In the genomic region with DNA sequence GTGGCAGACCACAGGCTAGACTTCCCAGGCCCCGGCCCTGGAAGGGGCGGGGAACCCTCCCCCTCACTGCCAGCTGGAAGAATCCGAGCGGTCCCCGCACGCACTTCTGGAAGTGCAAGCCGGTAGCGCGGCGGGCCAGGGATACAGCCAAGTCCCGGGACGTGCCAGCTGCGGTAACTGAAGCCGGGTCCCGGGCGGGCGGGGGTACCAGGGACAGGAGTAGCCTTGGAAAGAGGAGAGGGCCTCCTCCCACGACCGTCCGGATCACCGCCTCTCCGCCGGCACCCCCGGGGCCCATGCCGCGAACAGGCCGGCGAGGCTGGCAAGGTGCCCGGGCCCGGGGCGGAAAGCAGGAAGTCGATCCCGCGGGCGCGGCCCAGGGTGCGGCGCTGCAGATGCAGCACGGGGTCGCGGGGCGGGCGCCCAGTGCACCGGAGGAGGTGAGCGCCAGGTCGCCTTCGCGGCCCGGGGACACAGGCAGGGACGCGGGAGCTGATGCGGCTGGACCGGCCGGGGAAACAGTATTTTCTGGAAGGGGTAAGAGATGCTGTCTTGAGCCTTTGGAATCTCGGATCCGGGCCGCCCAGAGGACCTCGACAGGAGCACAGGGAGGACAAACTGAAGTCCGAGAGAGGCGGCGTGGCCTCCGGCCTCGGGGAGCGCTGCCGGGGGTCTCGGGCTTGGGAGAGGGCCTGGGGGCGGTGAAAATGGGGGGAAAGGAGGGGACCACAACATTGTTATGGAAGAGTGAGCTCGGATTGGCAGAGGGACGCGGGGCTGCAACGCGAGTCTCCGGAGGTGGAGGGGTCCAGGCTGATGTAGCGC, we compare ENCODE assay signal across 8 cellular contexts. TPM values are rescaled to one million over a fixed set of nuclear protein-coding genes. Genes with fewer than 3 reads are reported as not detected.
DNase-seq lines count a peak whose midpoint lies in the region; ATAC-seq and TF ChIP-seq lines count a peak whose summit lies in the region.

No MANE protein-coding gene starts in this region.

- no peaks in the 10 kb centered on the region for H3K36me3 Mint-ChIP-seq in neural crest cell (ENCODE audit: low read depth)

- H3K27ac ChIP-seq in foreskin keratinocyte (no peak overlapping the region), stomach smooth muscle (ENCODE audit: low read length) (peak overlapping the region; percentile 67)

- ATAC-seq in HG03571 (IDR thresholded peaks at IDR 0.05; ENCODE audit: unreplicated experiment) (peak; percentile 24), foreskin keratinocyte (peak; percentile 26)

- H3K4me3 Mint-ChIP-seq in neural crest cell, result peak overlapping the region; percentile 95

- H3K4me1 Mint-ChIP-seq in neural crest cell, result peaks cover 21% of the 10 kb centered on the region

- DNase-seq in NCI-H524 (lab: John Stamatoyannopoulos, UW), result peak; percentile 8 to 63
- DNase-seq in NCI-H524 treated with DMSO at 0.1 percent for 48 hours (lab: John Stamatoyannopoulos, UW), result no peak
- peak; percentile 60 for DNase-seq in RPMI7951 (ENCODE audit: low read depth)
- peak; percentile 35 for DNase-seq in activated gamma-delta T cell treated with anti-CD3 and anti-CD28 coated beads, Interleukin-2, amount 50 U/mL, for 16 hours (ENCODE audit: low read depth)
- peak; percentile 7 to 43 for DNase-seq in foreskin keratinocyte
- DNase-seq in neural crest cell (ENCODE audit: low read depth, low spot score), result peak; percentile 38

- H3K36me3 ChIP-seq in stomach smooth muscle (ENCODE audit: control insufficient read depth in 2 of 2, insufficient read depth in 2 of 2, low read length in 2 of 2), result peaks cover 0 to 2% of the 10 kb centered on the region in 2 donors

- peaks cover 29% of the 10 kb centered on the region for H3K27me3 Mint-ChIP-seq in neural crest cell (ENCODE audit: low read depth)

- H3K9ac ChIP-seq in stomach smooth muscle (ENCODE audit: low read length in 2 of 2), result peak overlapping the region; percentile 82 to 83

- H3K27me3 ChIP-seq in foreskin keratinocyte (no peaks in the 10 kb centered on the region), stomach smooth muscle (ENCODE audit: control insufficient read depth in 1 of 2, insufficient read depth in 2 of 2, low read length in 2 of 2) (no peaks in the 10 kb centered on the region)

- TF ChIP-seq CTCF in foreskin keratinocyte (conservative IDR thresholded peaks at IDR 0.05), result peak; percentile 9
- TF ChIP-seq CTCF in neural crest cell (conservative IDR thresholded peaks at IDR 0.05), result no peak

- no peaks in the 10 kb centered on the region for H3K4me1 ChIP-seq in foreskin keratinocyte
- H3K4me1 ChIP-seq in stomach smooth muscle (ENCODE audit: control insufficient read depth, insufficient read depth, low read length), result peaks cover 35% of the 10 kb centered on the region

- H3K9me3 Mint-ChIP-seq in neural crest cell, result no peaks in the 10 kb centered on the region

- no peak overlapping the region for H3K27ac Mint-ChIP-seq in neural crest cell (ENCODE audit: unreplicated experiment)

- H3K9me3 ChIP-seq in stomach smooth muscle (ENCODE audit: control insufficient read depth in 2 of 2, low read length in 2 of 2), result no peaks in the 10 kb centered on the region

- H3K4me3 ChIP-seq in stomach smooth muscle (ENCODE audit: low read length in 2 of 2), result peak overlapping the region; percentile 91 to 92

RNA-seq across cellular contexts. Expression of a gene that starts 0.8 kb away (rescaled TPM):
- total RNA-seq in RPMI7951 (2014; rRNA removed; shearing (Covaris generic)), result 4.8 and 5.2 TPM in 2 replicates
- total RNA-seq in foreskin keratinocyte (10.4 and 13.2 TPM in 2 replicates), neural crest cell (12.9 and 13.3 TPM in 2 replicates)
- polyA plus RNA-seq in foreskin keratinocyte, result 12.5 and 15.2 TPM in 2 replicates

RNA-seq across cellular contexts. Expression of a gene that starts 43.1 kb away (rescaled TPM):
- 5.0 and 6.4 TPM in 2 replicates for total RNA-seq in RPMI7951 (2014; rRNA removed; shearing (Covaris generic))
- total RNA-seq in foreskin keratinocyte (6.9 and 8.3 TPM in 2 replicates), neural crest cell (19.0 and 23.8 TPM in 2 replicates)
- polyA plus RNA-seq in foreskin keratinocyte, result 3.1 and 4.1 TPM in 2 replicates
